Comparison of ENCODE assay signal across 20 cellular contexts in genomic region chr2:10792660-10793400, GRCh38. TPM values are rescaled to one million over a fixed set of nuclear protein-coding genes. Genes with fewer than 3 reads are reported as not detected.
A peak's percentile ranks its signal among the peaks of the same experiment; 100 is the strongest.
DNase-seq lines count a peak whose midpoint lies in the region; ATAC-seq, FAIRE-seq and TF ChIP-seq lines count a peak whose summit lies in the region.
"Had no signal": no experiment of that assay in that cellular context is flagged by ENCODE, and none has a peak within 500 bp of the region (broad histone marks: within the 10 kb centered on the region; RNA-seq: fewer than 3 reads in every experiment).

No MANE protein-coding gene starts in this region.

- H3F3A ChIP-seq in smooth muscle cell (ENCODE audit: low read depth) = no peaks in the 10 kb centered on the region

- H3K27me3 ChIP-seq in GM12878 (replicated peaks in 1 of 2; ENCODE audit: control insufficient read depth in 2 of 2, insufficient read depth in 2 of 2, low read length in 1 of 2) = no peaks in the 10 kb centered on the region
- H3K27me3 ChIP-seq in smooth muscle cell (ENCODE audit: low read depth) = no peaks in the 10 kb centered on the region
- no peaks in the 10 kb centered on the region for H3K27me3 ChIP-seq in mammary epithelial cell (ENCODE audit: insufficient read depth, low read length)

- H2AFZ ChIP-seq in GM12878 (ENCODE audit: control insufficient read depth, low read depth, low read length) (no peak overlapping the region), smooth muscle cell (ENCODE audit: low read depth) (no peak overlapping the region), mammary epithelial cell (ENCODE audit: low read depth, low read length) (no peak overlapping the region)

- ATAC-seq in GM12878 = no peak
- ATAC-seq in natural killer cell treated with Interleukin-12 subunit alpha and Interleukin-12 subunit beta and Interleukin-15 and Interleukin-18, amount 100 ng/mL, for 72 hours = no peak

- H3K27me3 Mint-ChIP-seq in T-helper 2 cell treated with Interferon-gamma antibody and Interleukin-4, amounts not matched to agents 5 μg/mL and 100 μg/mL, for 36 hours (ENCODE audit: low read depth) = no peaks in the 10 kb centered on the region
- H3K27me3 Mint-ChIP-seq in natural killer cell treated with Interleukin-12 subunit alpha and Interleukin-12 subunit beta and Interleukin-15 and Interleukin-18, amount 100 ng/mL, for 72 hours = no peaks in the 10 kb centered on the region

- H3K9me3 ChIP-seq in GM12878 (replicated peaks; ENCODE audit: control insufficient read depth, insufficient read depth, low read length) (no peaks in the 10 kb centered on the region), smooth muscle cell (replicated peaks; ENCODE audit: low read depth) (no peaks in the 10 kb centered on the region), mammary epithelial cell (replicated peaks; ENCODE audit: insufficient read depth, low read length) (no peaks in the 10 kb centered on the region)

- H3K4me3 Mint-ChIP-seq in T-helper 2 cell treated with Interferon-gamma antibody and Interleukin-4, amounts not matched to agents 5 μg/mL and 100 μg/mL, for 36 hours = no peak overlapping the region
- H3K4me3 Mint-ChIP-seq in natural killer cell treated with Interleukin-12 subunit alpha and Interleukin-12 subunit beta and Interleukin-15 and Interleukin-18, amount 100 ng/mL, for 72 hours = no peak overlapping the region

- RAD21 ChIA-PET in GM12878 (lab: Charles Lee; ENCODE audit: unreplicated experiment) = no interaction called here

- H3K27ac ChIP-seq in GM12878 (ENCODE audit: control insufficient read depth, insufficient read depth) (no peak overlapping the region), smooth muscle cell (ENCODE audit: low read depth) (no peak overlapping the region), mammary epithelial cell (ENCODE audit: insufficient read depth, low read depth, low read length) (no peak overlapping the region)
- H3K27ac ChIP-seq: RWPE1 had no signal

- H3K9ac ChIP-seq in GM12878 (ENCODE audit: control insufficient read depth, insufficient read depth, low read length) (no peak overlapping the region), smooth muscle cell (ENCODE audit: low read depth) (no peak overlapping the region), mammary epithelial cell (ENCODE audit: insufficient read depth, low read length) (no peak overlapping the region)

- no peak for FAIRE-seq in GM12878 (lab: Jason Lieb, UNC)
- FAIRE-seq: bronchial epithelial cell, GM18507, urothelium cell line had no signal

- H3K79me2 ChIP-seq in GM12878 (ENCODE audit: control insufficient read depth, insufficient read depth, low read length) (peaks cover 4% of the 10 kb centered on the region), smooth muscle cell (ENCODE audit: low read depth) (peaks cover 31% of the 10 kb centered on the region), mammary epithelial cell (ENCODE audit: insufficient read depth, low read length) (peaks cover 49% of the 10 kb centered on the region)

- H3K4me2 ChIP-seq in GM12878 (ENCODE audit: control insufficient read depth, insufficient read depth) = 0 out of 2 replicates have a peak overlapping the region, but pooled peaks have one; percentile 35
- no peak overlapping the region for H3K4me2 ChIP-seq in smooth muscle cell
- H3K4me2 ChIP-seq in mammary epithelial cell (ENCODE audit: insufficient read depth, low read depth, low read length) = no peak overlapping the region

- TF ChIP-seq POLR2A in GM12878 (IDR thresholded peaks at IDR 0.05; ENCODE audit: low read depth, low read length) = no peak

- H4K20me1 ChIP-seq in GM12878 (ENCODE audit: control insufficient read depth, insufficient read depth) = 0 out of 2 replicates have a peak, but pooled peaks cover 4% of the 10 kb centered on the region
- peaks cover 75% of the 10 kb centered on the region for H4K20me1 ChIP-seq in smooth muscle cell (ENCODE audit: low read depth)
- H4K20me1 ChIP-seq in mammary epithelial cell (ENCODE audit: insufficient read depth, low read length) = no peaks in the 10 kb centered on the region

- no peaks in the 10 kb centered on the region for H3K4me1 Mint-ChIP-seq in T-helper 2 cell treated with Interferon-gamma antibody and Interleukin-4, amounts not matched to agents 5 μg/mL and 100 μg/mL, for 36 hours (ENCODE audit: low read depth)
- peaks cover 22 to 31% of the 10 kb centered on the region in 2 donors for H3K4me1 Mint-ChIP-seq in natural killer cell treated with Interleukin-12 subunit alpha and Interleukin-12 subunit beta and Interleukin-15 and Interleukin-18, amount 100 ng/mL, for 72 hours (ENCODE audit: low read depth in 2 of 2)

- SMC1A ChIA-PET in GM12878 (lab: Charles Lee; ENCODE audit: uncharacterized antibody, unreplicated experiment) = interaction anchor here (0.6 to 1.3 kb wide), 3 partner anchors 16 to 1827 kb away, joined by 3 to 4 read pairs (median 3); no protein-coding TSS in a partner anchor

- TF ChIP-seq CTCF in HFF-Myc (IDR thresholded peaks at IDR 0.05; ENCODE audit: low read depth, low read length, missing control alignments) (peak; percentile 11), GM12878 (IDR thresholded peaks at IDR 0.05 in 2 of 3, conservative IDR thresholded peaks at IDR 0.05 in 1 of 3; ENCODE audit: control insufficient read depth in 2 of 3, extremely low read depth in 1 of 3, insufficient read depth in 1 of 3, low read depth in 3 of 3, low read length in 3 of 3) (peak in 1 of 3 experiments; percentile 11; a peak in 1 of 6 replicates), smooth muscle cell (IDR thresholded peaks at IDR 0.05; ENCODE audit: borderline replicate concordance, insufficient read depth, poor library complexity, severe bottlenecking) (no peak), mammary epithelial cell (conservative IDR thresholded peaks at IDR 0.05 in 1 of 2, IDR thresholded peaks at IDR 0.05 in 1 of 2; ENCODE audit: extremely low read depth in 1 of 2, insufficient read depth in 1 of 2, low read depth in 1 of 2, low read length in 2 of 2) (no peak)

- in situ Hi-C loops in GM12878 (cut with MboI) (no loop called here), mammary epithelial cell (cut with MboI; ENCODE audit: low sequenced_read_pairs in 2 of 2) (no loop called here)

- CTCF ChIA-PET in GM12878 (lab: Yijun Ruan, JAX) = interaction anchor here (0.6 to 1.9 kb wide), 3 partner anchors 8 to 668 kb away, joined by 3 to 7 read pairs (median 3); no protein-coding TSS in a partner anchor
- CTCF ChIA-PET in mammary epithelial cell (lab: Charles Lee; ENCODE audit: low non-redundant PET) = no interaction called here

- dilution Hi-C loops in mammary epithelial cell (cut with HindIII; ENCODE audit: low sequenced_read_pairs) = no loop called here

- 90% methylated on average over 17 of the region's 17 CpGs for WGBS in GM12878 (ENCODE audit: insufficient coverage, insufficient replicate concordance, low lambda C conversion rate, missing lambda C conversion rate)
- 94% methylated on average over 17 of the region's 17 CpGs for WGBS in smooth muscle cell (ENCODE audit: low lambda C conversion rate)
- 90% methylated on average over 17 of the region's 17 CpGs for WGBS in mammary epithelial cell (ENCODE audit: low coverage, missing lambda C conversion rate)

- DNase-seq in T-helper 2 cell treated with Interferon-gamma antibody and Interleukin-4, amounts not matched to agents 5 μg/mL and 100 μg/mL, for 36 hours (ENCODE audit: low spot score) = no peak
- DNase-seq in T-helper 2 cell = no peak
- no peak for DNase-seq in HFF-Myc (ENCODE audit: extremely low read depth, low read depth)
- DNase-seq in GM12878 (ENCODE audit: low read depth, low spot score) = no peak
- no peak for DNase-seq in natural killer cell treated with Interleukin-12 subunit alpha and Interleukin-12 subunit beta and Interleukin-15 and Interleukin-18, amount 100 ng/mL, for 72 hours (ENCODE audit: low spot score)
- no peak for DNase-seq in HK-2 (ENCODE audit: unreplicated experiment)
- no peak for DNase-seq in smooth muscle cell (lab: John Stamatoyannopoulos, UW; ENCODE audit: unreplicated experiment)
- DNase-seq in mammary epithelial cell = no peak
- DNase-seq: ACHN; DMS79; erythroblast; NCI-H1417 treated with DMSO at 0.1 percent for 48 hours; NCI-H524; occipital lobe; stimulated activated CD4-positive, alpha-beta T cell treated with anti-CD3 and anti-CD28 coated beads, Interleukin-12 subunit alpha, Interleukin-12 subunit beta, amount 100 ng/mL, for 4 hours had no signal

- intact Hi-C loops in GM12878 (cut with micrococcal nuclease; ENCODE audit: unreplicated experiment) (loop anchor here (2.0 kb wide), 1 partner anchor 18 kb away; no protein-coding TSS in a partner anchor), mammary epithelial cell (cut with micrococcal nuclease) (loop anchor here (5.0 kb wide), 1 partner anchor 86 kb away; no protein-coding TSS in a partner anchor)

- H3K4me3 ChIP-seq in HFF-Myc (replicated peaks; ENCODE audit: low read depth, low read length) = no peak overlapping the region
- no peak overlapping the region for H3K4me3 ChIP-seq in GM12878
- H3K4me3 ChIP-seq in smooth muscle cell = no peak overlapping the region
- H3K4me3 ChIP-seq in mammary epithelial cell (replicated peaks in 1 of 3; ENCODE audit: insufficient read depth in 1 of 3, low read depth in 2 of 3, low read length in 3 of 3) = no peak overlapping the region
- H3K4me3 ChIP-seq: lung had no signal

- no TSS peak for BruUV-seq in GM12878 (replicated peaks; lab: Mats Ljungman, UMichigan)
- BruUV-seq in mammary epithelial cell (replicated peaks; lab: Mats Ljungman, UMichigan) = no TSS peak

- H3K36me3 ChIP-seq in GM12878 (ENCODE audit: control insufficient read depth in 2 of 2, insufficient read depth in 2 of 2, low read length in 1 of 2) (peaks cover 16 to 49% of the 10 kb centered on the region in 2 experiments), smooth muscle cell (ENCODE audit: low read depth) (peaks cover 34% of the 10 kb centered on the region), mammary epithelial cell (ENCODE audit: insufficient read depth, low read length) (peaks cover 42% of the 10 kb centered on the region)

- no peak for TF ChIP-seq RAD21 in GM12878 (IDR thresholded peaks at IDR 0.05; ENCODE audit: insufficient read depth, low read depth, low read length)

- peak overlapping the region; percentile 15 for H3K27ac Mint-ChIP-seq in T-helper 2 cell treated with Interferon-gamma antibody and Interleukin-4, amounts not matched to agents 5 μg/mL and 100 μg/mL, for 36 hours
- H3K27ac Mint-ChIP-seq in natural killer cell treated with Interleukin-12 subunit alpha and Interleukin-12 subunit beta and Interleukin-15 and Interleukin-18, amount 100 ng/mL, for 72 hours = peak overlapping the region; percentile 64 to 86

- TF ChIP-seq EP300 in GM12878 (IDR thresholded peaks at IDR 0.05; ENCODE audit: borderline replicate concordance in 1 of 2, control insufficient read depth in 1 of 2, low read depth in 2 of 2, low read length in 2 of 2) = no peak

- H3K9me3 Mint-ChIP-seq in T-helper 2 cell treated with Interferon-gamma antibody and Interleukin-4, amounts not matched to agents 5 μg/mL and 100 μg/mL, for 36 hours = no peaks in the 10 kb centered on the region
- no peaks in the 10 kb centered on the region for H3K9me3 Mint-ChIP-seq in natural killer cell treated with Interleukin-12 subunit alpha and Interleukin-12 subunit beta and Interleukin-15 and Interleukin-18, amount 100 ng/mL, for 72 hours

- peaks cover 73% of the 10 kb centered on the region for H3K36me3 Mint-ChIP-seq in T-helper 2 cell treated with Interferon-gamma antibody and Interleukin-4, amounts not matched to agents 5 μg/mL and 100 μg/mL, for 36 hours (ENCODE audit: low read depth)
- peaks cover 23% of the 10 kb centered on the region for H3K36me3 Mint-ChIP-seq in natural killer cell treated with Interleukin-12 subunit alpha and Interleukin-12 subunit beta and Interleukin-15 and Interleukin-18, amount 100 ng/mL, for 72 hours

- POLR2A ChIA-PET in GM12878 (lab: Charles Lee) = no interaction called here

- H3K4me1 ChIP-seq in GM12878 (ENCODE audit: control insufficient read depth, insufficient read depth, low read length) (peaks cover 28% of the 10 kb centered on the region), smooth muscle cell (ENCODE audit: low read depth) (no peaks in the 10 kb centered on the region), mammary epithelial cell (ENCODE audit: insufficient read depth, low read length) (no peaks in the 10 kb centered on the region)

RNA-seq across cellular contexts. Expression of gene PDIA6, which starts 19.8 kb away (rescaled TPM):
- total RNA-seq in GM12878 (2013; cell fraction: nucleolus; rRNA removed) = 103 and 104 TPM in 2 replicates
- total RNA-seq in GM12878 (2014; rRNA removed) = 157 and 186 TPM in 2 replicates
- 214 and 240 TPM in 2 replicates for total RNA-seq in GM12878 (2014; rRNA removed; fragmentation: Illumina TruSeq; extraction: Trizol)
- 173 and 178 TPM in 2 replicates for total RNA-seq in GM12878 (2021)
- polyA plus RNA-seq in GM12878 (2011; ENCODE audit: low read depth) = 149 TPM
- 185 and 251 TPM in 2 replicates for polyA plus RNA-seq in GM12878 (2011; rRNA removed)
- polyA plus RNA-seq in GM12878 (2011; cell fraction: cytosol; rRNA removed) = 114 and 120 TPM in 2 replicates
- 70.3 and 71.0 TPM in 2 replicates for polyA plus RNA-seq in GM12878 (2011; cell fraction: nucleus; rRNA removed)
- polyA plus RNA-seq in GM12878 (2012) = 174 and 175 TPM in 2 replicates
- 233 and 243 TPM in 2 replicates for polyA plus RNA-seq in GM12878 (2014; fragmentation: Illumina TruSeq; extraction: Trizol)
- 100 to 1,000 TPM; 180 to 234 TPM for polyA plus RNA-seq in GM12878 (2014; fragmentation: Nextera tagmentation; extraction: Ambion mirVana)
- polyA plus RNA-seq in GM12878 (2014; rRNA removed) = 148 and 150 TPM in 2 replicates
- 100 to 1,000 TPM; 520 to 526 TPM for polyA plus RNA-seq in GM12878 (2016; fragmentation: Nextera tagmentation; extraction: Ambion mirVana)
- polyA minus RNA-seq in GM12878 (2011; rRNA and poly(A)+ RNA removed) = 108 and 113 TPM in 2 replicates
- 43.3 and 47.8 TPM in 2 replicates for polyA minus RNA-seq in GM12878 (2011; cell fraction: cytosol; rRNA and poly(A)+ RNA removed)
- 14.0 and 20.5 TPM in 2 replicates for polyA minus RNA-seq in GM12878 (2011; cell fraction: nucleus; rRNA and poly(A)+ RNA removed)
- 100 to 1,000 TPM; 214 to 236 TPM for total RNA-seq in natural killer cell treated with Interleukin-12 subunit alpha and Interleukin-12 subunit beta and Interleukin-15 and Interleukin-18, amount 100 ng/mL, for 72 hours
- 360 and 470 TPM in 2 replicates for total RNA-seq in smooth muscle cell
- 509 and 671 TPM in 2 replicates for polyA plus RNA-seq in smooth muscle cell
- total RNA-seq in mammary epithelial cell = 100 to 1,000 TPM; 168 to 256 TPM
- 270 TPM for polyA plus RNA-seq in mammary epithelial cell
- polyA minus RNA-seq in mammary epithelial cell = 139 TPM
